ENCODE assay signal across 8 cellular contexts in genomic region chr12:10214877-10215267, GRCh38. TPM values are rescaled to one million over a fixed set of nuclear protein-coding genes. Genes with fewer than 3 reads are reported as not detected.
A peak's percentile ranks its signal among the peaks of the same experiment; 100 is the strongest.
DNase-seq lines count a peak whose midpoint lies in the region; ATAC-seq, FAIRE-seq and TF ChIP-seq lines count a peak whose summit lies in the region.

No MANE protein-coding gene starts in this region.

- no peak for FAIRE-seq in endothelial cell of umbilical vein (lab: Jason Lieb, UNC)

- dilution Hi-C loops in endothelial cell of umbilical vein (cut with MboI; ENCODE audit: extremely low pct_ligation_motif_present, low sequenced_read_pairs) = no loop called here

- BruUV-seq in OCI-LY7 (replicated peaks; lab: Mats Ljungman, UMichigan) (no TSS peak), endothelial cell of umbilical vein (replicated peaks; lab: Mats Ljungman, UMichigan) (no TSS peak)

- H3K4me1 ChIP-seq in BLaER1 treated with 17β-estradiol and CSF1 and Interleukin-3, amounts not matched to agents 10 nM and 100 nM = peaks cover 12 to 20% (median 16%) of the 10 kb centered on the region in 10 experiments
- H3K4me1 ChIP-seq in OCI-LY7 (ENCODE audit: insufficient read depth, low read length, poor library complexity, severe bottlenecking) (peaks cover 17% of the 10 kb centered on the region), endothelial cell of umbilical vein (ENCODE audit: control insufficient read depth, extremely low read depth, insufficient read depth, low read length) (peaks cover 12% of the 10 kb centered on the region)

- H2AFZ ChIP-seq in OCI-LY7 (ENCODE audit: low read length) = peak overlapping the region; percentile 68; the same call in 1 of the 2 replicates
- no peak overlapping the region for H2AFZ ChIP-seq in endothelial cell of umbilical vein (ENCODE audit: low read depth, low read length)
- H2AFZ ChIP-seq in neural cell (ENCODE audit: low read depth, low read length) = no peak overlapping the region

- TF ChIP-seq CTCF in OCI-LY7 (conservative IDR thresholded peaks at IDR 0.05; ENCODE audit: low read length) (no peak), endothelial cell of umbilical vein (IDR thresholded peaks at IDR 0.05; ENCODE audit: extremely low read depth in 1 of 2, insufficient read depth in 1 of 2, low read depth in 1 of 2, low read length in 2 of 2) (no peak), neural cell (IDR thresholded peaks at IDR 0.05; ENCODE audit: poor library complexity, severe bottlenecking) (no peak)

- POLR2A ChIA-PET in OCI-LY7 (lab: Charles Lee) (interaction anchor here (1.2 to 5.9 kb wide), 6 partner anchors 11 to 61 kb away, joined by 3 to 59 read pairs (median 8); no protein-coding TSS in a partner anchor), endothelial cell of umbilical vein (lab: Charles Lee) (interaction anchor here (0.8 kb wide), 1 partner anchor 12 kb away, joined by 3 read pairs; no protein-coding TSS in a partner anchor)

- H3K79me2 ChIP-seq in OCI-LY7 (ENCODE audit: insufficient read depth, low read depth, low read length) = peaks cover 50% of the 10 kb centered on the region
- H3K79me2 ChIP-seq in endothelial cell of umbilical vein (ENCODE audit: control insufficient read depth, insufficient read depth, low read length) = peaks cover 38% of the 10 kb centered on the region
- H3K79me2 ChIP-seq in neural cell (replicated peaks; ENCODE audit: insufficient read depth, low read length) = peaks cover 27% of the 10 kb centered on the region

- H3K4me3 ChIP-seq in BLaER1 treated with 17β-estradiol and CSF1 and Interleukin-3, amounts not matched to agents 10 nM and 100 nM = peak overlapping the region in 3 of 10 experiments; percentile 63 to 78 (median 76); a peak in 5 of 20 replicates
- peak overlapping the region; percentile 98 for H3K4me3 ChIP-seq in OCI-LY7 (ENCODE audit: low read depth, low read length, poor library complexity, severe bottlenecking)
- H3K4me3 ChIP-seq in endothelial cell of umbilical vein (replicated peaks in 1 of 3; ENCODE audit: insufficient read depth in 1 of 3, low read depth in 1 of 3, low read length in 3 of 3) = peak overlapping the region; percentile 46 to 99 (median 93)
- peak overlapping the region; percentile 96 for H3K4me3 ChIP-seq in neural cell (ENCODE audit: low read length)

- no peak for TF ChIP-seq POLR2A in endothelial cell of umbilical vein (IDR thresholded peaks at IDR 0.05; ENCODE audit: low read depth, low read length)

- CTCF ChIA-PET in OCI-LY7 (lab: Charles Lee; ENCODE audit: unreplicated experiment) = interaction anchor here (0.8 to 1.3 kb wide), 2 partner anchors 45 to 62 kb away, joined by 3 to 4 read pairs; no protein-coding TSS in a partner anchor
- CTCF ChIA-PET in endothelial cell of umbilical vein (lab: Charles Lee) = interaction anchor here (1.1 to 4.0 kb wide), 5 partner anchors 9 to 535 kb away, joined by 3 to 22 read pairs (median 6); no protein-coding TSS in a partner anchor

- peak overlapping the region in 10 of 11 experiments; percentile 70 to 97 (median 90); a peak in 17 of 22 replicates for H3K4me2 ChIP-seq in BLaER1 treated with 17β-estradiol and CSF1 and Interleukin-3, amounts not matched to agents 10 nM and 100 nM
- peak overlapping the region; percentile 78 for H3K4me2 ChIP-seq in OCI-LY7 (ENCODE audit: low read length)
- peak overlapping the region; percentile 100 for H3K4me2 ChIP-seq in endothelial cell of umbilical vein (ENCODE audit: insufficient read depth, low read length)
- peak overlapping the region; percentile 57 for H3K4me2 ChIP-seq in neural cell (ENCODE audit: low read length)

- H4K20me1 ChIP-seq in BLaER1 treated with 17β-estradiol and CSF1 and Interleukin-3, amounts not matched to agents 10 nM and 100 nM = peaks cover 0 to 26% (median 0%) of the 10 kb centered on the region in 11 experiments; a peak in 4 of 22 replicates
- H4K20me1 ChIP-seq in OCI-LY7 (ENCODE audit: insufficient read depth, low read length) = no peaks in the 10 kb centered on the region
- H4K20me1 ChIP-seq in endothelial cell of umbilical vein (replicated peaks; ENCODE audit: control insufficient read depth, extremely low read depth, insufficient read depth, low read length) = no peaks in the 10 kb centered on the region
- no peaks in the 10 kb centered on the region for H4K20me1 ChIP-seq in neural cell (ENCODE audit: insufficient read depth)

- H3K27me3 ChIP-seq in BLaER1 treated with 17β-estradiol and CSF1 and Interleukin-3, amounts not matched to agents 10 nM and 100 nM = peaks cover 0 to 7% (median 0%) of the 10 kb centered on the region in 11 experiments; a peak in 2 of 22 replicates
- H3K27me3 ChIP-seq in endothelial cell of umbilical vein (ENCODE audit: control insufficient read depth in 2 of 2, insufficient read depth in 2 of 2, low read length in 2 of 2) (no peaks in the 10 kb centered on the region), neural cell (ENCODE audit: insufficient read depth, low read depth, low read length) (no peaks in the 10 kb centered on the region)

- H3K9me3 ChIP-seq in BLaER1 treated with 17β-estradiol and CSF1 and Interleukin-3, amounts not matched to agents 10 nM and 100 nM (replicated peaks in 1 of 11) = peaks cover 0 to 5% (median 0%) of the 10 kb centered on the region in 11 experiments; a peak in 2 of 22 replicates
- H3K9me3 ChIP-seq in OCI-LY7 (ENCODE audit: low read length) (no peaks in the 10 kb centered on the region), endothelial cell of umbilical vein (replicated peaks; ENCODE audit: control insufficient read depth, insufficient read depth, low read length) (no peaks in the 10 kb centered on the region), neural cell (ENCODE audit: low read length) (no peaks in the 10 kb centered on the region)

- peaks cover under 1 to 27% (median 13%) of the 10 kb centered on the region in 11 experiments; a peak in 18 of 22 replicates for H3K36me3 ChIP-seq in BLaER1 treated with 17β-estradiol and CSF1 and Interleukin-3, amounts not matched to agents 10 nM and 100 nM
- H3K36me3 ChIP-seq in OCI-LY7 (ENCODE audit: insufficient read depth, low read length) (peaks cover 51% of the 10 kb centered on the region), endothelial cell of umbilical vein (ENCODE audit: control insufficient read depth in 2 of 2, extremely low read depth in 1 of 2, insufficient read depth in 2 of 2, low read length in 2 of 2) (peaks cover 4 to 5% of the 10 kb centered on the region in 2 experiments), neural cell (ENCODE audit: insufficient read depth, low read length) (no peaks in the 10 kb centered on the region)

- intact Hi-C loops in OCI-LY7 (cut with micrococcal nuclease; ENCODE audit: unreplicated experiment) = loop anchor here (1.0 to 5.0 kb wide), 2 partner anchors 12 to 1807 kb away; no protein-coding TSS in a partner anchor
- intact Hi-C loops in endothelial cell of umbilical vein (cut with micrococcal nuclease) = loop anchor here (5.0 kb wide), 2 partner anchors 198 to 457 kb away; partner anchors contain the start of gene STYK1

- DNase-seq in OCI-LY7 (ENCODE audit: low spot score) = no peak
- DNase-seq in endothelial cell of umbilical vein (ENCODE audit: low read depth, low spot score) = no peak
- no peak for DNase-seq in iPS-NIHi11 (ENCODE audit: low spot score)
- DNase-seq in stimulated activated CD8-positive, alpha-beta memory T cell treated with anti-CD3 and anti-CD28 coated beads, Interleukin-4, amount 100 ng/mL, for 48 hours = no peak
- DNase-seq in foreskin melanocyte = no peak

- no peak for TF ChIP-seq EP300 in neural cell (conservative IDR thresholded peaks at IDR 0.05; ENCODE audit: poor library complexity, severe bottlenecking)

- H3K9ac ChIP-seq in BLaER1 treated with 17β-estradiol and CSF1 and Interleukin-3, amounts not matched to agents 10 nM and 100 nM = no peak overlapping the region
- H3K9ac ChIP-seq in endothelial cell of umbilical vein (replicated peaks; ENCODE audit: extremely low read depth, insufficient read depth, low read length) (peak overlapping the region; percentile 98), neural cell (ENCODE audit: low read length) (peak overlapping the region; percentile 99)

- H3K9me2 ChIP-seq in OCI-LY7 (ENCODE audit: insufficient read depth, low read length) (no peaks in the 10 kb centered on the region), neural cell (ENCODE audit: insufficient read depth, low read length) (no peaks in the 10 kb centered on the region)

- TF ChIP-seq RAD21 in neural cell (conservative IDR thresholded peaks at IDR 0.05) = no peak

- H3K27ac ChIP-seq in BLaER1 treated with 17β-estradiol and CSF1 and Interleukin-3, amounts not matched to agents 10 nM and 100 nM = no peak overlapping the region
- peak overlapping the region; percentile 86 for H3K27ac ChIP-seq in OCI-LY7 (ENCODE audit: low read depth, low read length, poor library complexity, severe bottlenecking)
- H3K27ac ChIP-seq in endothelial cell of umbilical vein (ENCODE audit: insufficient read depth, low read depth, low read length) = peak overlapping the region; percentile 96
- H3K27ac ChIP-seq in neural cell (ENCODE audit: low read length) = no peak overlapping the region

- ATAC-seq in HG03354 (IDR thresholded peaks at IDR 0.05; ENCODE audit: poor library complexity, severe bottlenecking, unreplicated experiment) = no peak

- no peaks in the 10 kb centered on the region for H3F3A ChIP-seq in neural cell (ENCODE audit: insufficient read depth, low read length, poor library complexity, severe bottlenecking)

- no peaks in the 10 kb centered on the region for H3K9me1 ChIP-seq in endothelial cell of umbilical vein (replicated peaks; ENCODE audit: control insufficient read depth, extremely low read depth, insufficient read depth, low read length)

RNA-seq across cellular contexts. Expression of gene GABARAPL1, which starts 2.2 kb away (rescaled TPM):
- total RNA-seq in OCI-LY7 (2014; rRNA removed; shearing (Covaris generic)) = 34.2 and 40.7 TPM in 2 replicates
- total RNA-seq in OCI-LY7 (2022) (52.4 and 65.2 TPM in 2 replicates), endothelial cell of umbilical vein (59.4 and 69.0 TPM in 2 replicates)
- polyA plus RNA-seq in endothelial cell of umbilical vein (64.8 and 65.6 TPM in 2 replicates), neural cell (213 and 253 TPM in 2 replicates)
- polyA plus RNA-seq in endothelial cell of umbilical vein (2011; cell fraction: cytosol; rRNA removed) = 69.9 and 77.9 TPM in 2 replicates
- 141 and 165 TPM in 2 replicates for polyA plus RNA-seq in endothelial cell of umbilical vein (2011; cell fraction: nucleus; rRNA removed)
- 90.8 and 126 TPM in 2 replicates for polyA plus RNA-seq in endothelial cell of umbilical vein (2012)
- polyA minus RNA-seq in endothelial cell of umbilical vein (92.8 and 123 TPM in 2 replicates), neural cell (95.7 and 113 TPM in 2 replicates)
- 31.0 TPM for polyA minus RNA-seq in endothelial cell of umbilical vein (2011; cell fraction: cytosol; rRNA and poly(A)+ RNA removed)
- polyA minus RNA-seq in endothelial cell of umbilical vein (2011; cell fraction: nucleus; rRNA and poly(A)+ RNA removed) = 101 and 121 TPM in 2 replicates

RNA-seq across cellular contexts. Expression of gene TMEM52B, which starts 36.0 kb away (rescaled TPM):
- not detected in 2 replicates for total RNA-seq in OCI-LY7 (2014; rRNA removed; shearing (Covaris generic))
- total RNA-seq in OCI-LY7 (2022) (0.21 and 0.22 TPM in 2 replicates), endothelial cell of umbilical vein (0.24 TPM in 1 of 2 replicates, not detected in the other)
- polyA plus RNA-seq in endothelial cell of umbilical vein (not detected in 2 replicates), neural cell (not detected in 2 replicates)
- polyA plus RNA-seq in endothelial cell of umbilical vein (2011; cell fraction: cytosol; rRNA removed) = not detected in 2 replicates
- not detected in 2 replicates for polyA plus RNA-seq in endothelial cell of umbilical vein (2011; cell fraction: nucleus; rRNA removed)
- polyA plus RNA-seq in endothelial cell of umbilical vein (2012) = not detected in 2 replicates
- polyA minus RNA-seq in endothelial cell of umbilical vein (not detected in 2 replicates), neural cell (not detected in 2 replicates)
- polyA minus RNA-seq in endothelial cell of umbilical vein (2011; cell fraction: cytosol; rRNA and poly(A)+ RNA removed) = 3.5 TPM
- polyA minus RNA-seq in endothelial cell of umbilical vein (2011; cell fraction: nucleus; rRNA and poly(A)+ RNA removed) = not detected in 2 replicates

RNA-seq across cellular contexts. Expression of gene OLR1, which starts 42.9 kb away (rescaled TPM):
- total RNA-seq in OCI-LY7 (2014; rRNA removed; shearing (Covaris generic)) = not detected in 2 replicates
- not detected in 2 replicates for total RNA-seq in OCI-LY7 (2022)
- not detected in 2 replicates for total RNA-seq in endothelial cell of umbilical vein
- polyA plus RNA-seq in endothelial cell of umbilical vein = not detected in 2 replicates
- not detected in 2 replicates for polyA plus RNA-seq in endothelial cell of umbilical vein (2011; cell fraction: cytosol; rRNA removed)
- polyA plus RNA-seq in endothelial cell of umbilical vein (2011; cell fraction: nucleus; rRNA removed) = not detected in 2 replicates
- not detected in 2 replicates for polyA plus RNA-seq in endothelial cell of umbilical vein (2012)
- not detected in 2 replicates for polyA minus RNA-seq in endothelial cell of umbilical vein
- polyA minus RNA-seq in endothelial cell of umbilical vein (2011; cell fraction: cytosol; rRNA and poly(A)+ RNA removed) = 32.6 TPM
- 0.24 TPM in 1 of 2 replicates, not detected in the other for polyA minus RNA-seq in endothelial cell of umbilical vein (2011; cell fraction: nucleus; rRNA and poly(A)+ RNA removed)
- polyA plus RNA-seq in neural cell = not detected in 2 replicates
- not detected in 2 replicates for polyA minus RNA-seq in neural cell

Comparison
In these comparisons a context has a peak if more than half of its experiments do, and no peak if none do; other contexts are left out.
1. H3K27ac ChIP-seq: peak in OCI-LY7 (single experiment) and endothelial cell of umbilical vein (single experiment); none in BLaER1 treated with 17β-estradiol and CSF1 and Interleukin-3, amounts not matched to agents 10 nM and 100 nM (0 of 11) and neural cell (single experiment).
2. H3K9ac ChIP-seq: peak in endothelial cell of umbilical vein (single experiment) and neural cell (single experiment); none in BLaER1 treated with 17β-estradiol and CSF1 and Interleukin-3, amounts not matched to agents 10 nM and 100 nM (0 of 11).
3. Peak in every context shown above with its lines, with median percentiles within 50 percentile points of each other: H3K4me2 ChIP-seq.